ENCODE assay signal across 18 cellular contexts in genomic region chr14:24874514-24875202, GRCh38.
"Had no signal": no experiment of that assay in that cellular context is flagged by ENCODE, and none has a peak within 500 bp of the region (broad histone marks: within the 10 kb centered on the region; RNA-seq: fewer than 3 reads in every experiment).

No MANE protein-coding gene starts in this region.

- H3K9me3 ChIP-seq: gastrocnemius medialis, heart right ventricle, psoas muscle, stomach had no signal

- H3K4me1 ChIP-seq: psoas muscle had no signal

- H3K36me3 ChIP-seq: gastrocnemius medialis, heart right ventricle, stomach had no signal

- H3K4me3 ChIP-seq: coronary artery, gastrocnemius medialis, heart right ventricle, psoas muscle, stomach had no signal

- ATAC-seq: esophagus mucosa; gastrocnemius medialis; heart right ventricle; natural killer cell; psoas muscle; sciatic nerve; stimulated activated naive B cell treated with anti-CD40 and anti-IgM and Interleukin-4, amounts not matched to agents 10 μg/mL and 1 μg/mL and 100 μg/mL, for 72 hours had no signal

- DNase-seq: central memory CD4-positive, alpha-beta T cell; effector memory CD4-positive, alpha-beta T cell; gastrocnemius medialis; heart right ventricle; islet precursor cell; mammary epithelial cell; natural killer cell; occipital lobe; psoas muscle; retina; stimulated activated CD4-positive, alpha-beta T cell treated with anti-CD3 and anti-CD28 coated beads, Interleukin-2, amount 100 ng/mL, for 24 hours; stimulated activated CD4-positive, alpha-beta T cell treated with anti-CD3 and anti-CD28 coated beads, Interleukin-4, amount 100 ng/mL, for 4 hours; stimulated activated naive B cell treated with anti-CD40 and anti-IgM and Interleukin-4, amounts not matched to agents 10 μg/mL and 1 μg/mL and 100 μg/mL, for 72 hours; stomach; trophoblast cell had no signal

- H3K27ac ChIP-seq: coronary artery, psoas muscle, stomach had no signal

- H3K27me3 ChIP-seq: gastrocnemius medialis, heart right ventricle, stomach had no signal
